16 cellular contexts compared by ENCODE assay signal in the genomic region with DNA sequence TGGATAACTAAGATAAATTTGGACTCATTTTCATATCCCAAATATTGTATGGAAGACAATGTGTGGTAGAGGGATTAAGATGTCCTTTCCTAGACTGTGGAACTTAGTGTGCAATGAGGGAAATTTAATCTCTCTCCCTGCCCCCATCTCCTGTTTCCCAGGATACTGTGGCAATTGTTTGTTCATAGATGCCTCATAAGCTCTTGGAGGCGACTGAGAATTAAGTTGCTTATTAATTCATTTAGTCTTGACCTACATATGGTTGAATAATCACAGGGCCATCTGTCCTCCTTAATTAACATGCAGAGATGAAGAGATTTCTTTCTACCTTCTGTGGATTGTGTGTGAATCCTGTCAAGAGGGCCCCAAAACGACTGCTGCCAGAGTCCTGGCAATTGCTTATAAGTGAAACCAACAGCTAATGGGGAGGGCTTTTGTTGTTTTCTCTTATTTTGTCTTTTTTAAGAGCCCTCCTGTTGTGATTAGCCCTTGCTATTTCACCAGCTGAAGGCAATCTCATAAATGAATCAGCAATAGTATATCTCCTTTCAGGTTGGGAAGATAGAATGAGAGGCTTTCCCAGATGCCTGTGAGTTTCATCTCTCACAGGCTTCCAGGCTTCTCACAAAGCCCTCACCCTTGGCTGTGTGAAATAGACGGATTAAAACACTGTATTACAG. TPM values are rescaled to one million over a fixed set of nuclear protein-coding genes. Genes with fewer than 3 reads are reported as not detected.
DNase-seq lines count a peak whose midpoint lies in the region; ATAC-seq and TF ChIP-seq lines count a peak whose summit lies in the region.
"Had no signal": no experiment of that assay in that cellular context is flagged by ENCODE, and none has a peak within 500 bp of the region (broad histone marks: within the 10 kb centered on the region; RNA-seq: fewer than 3 reads in every experiment).

No MANE protein-coding gene starts in this region.

- TF ChIP-seq POLR2A in IMR-90 (IDR thresholded peaks at IDR 0.05; ENCODE audit: low read depth, low read length), result no peak

- no peaks in the 10 kb centered on the region for H3K36me3 ChIP-seq in ACC112 (ENCODE audit: insufficient read depth, low read length)
- H3K36me3 ChIP-seq in IMR-90 (ENCODE audit: control insufficient read depth, insufficient read depth, low read length), result no peaks in the 10 kb centered on the region
- H3K36me3 ChIP-seq: brain microvascular endothelial cell, uterus had no signal

- H3K79me1 ChIP-seq in IMR-90 (ENCODE audit: low read depth in 1 of 2, low read length in 2 of 2), result no peaks in the 10 kb centered on the region; a peak in 1 of 4 replicates

- peak overlapping the region; percentile 61; the same call in 1 of the 2 replicates for H4K91ac ChIP-seq in IMR-90 (ENCODE audit: insufficient read depth, low read depth, low read length)

- H2BK120ac ChIP-seq in IMR-90 (ENCODE audit: low read depth, low read length), result peak overlapping the region; percentile 67

- no peak overlapping the region for H2AK9ac ChIP-seq in IMR-90 (replicated peaks; ENCODE audit: low read depth, low read length, poor library complexity)

- H3K27me3 ChIP-seq in ACC112 (ENCODE audit: insufficient read depth, low read length) (no peaks in the 10 kb centered on the region), IMR-90 (ENCODE audit: control insufficient read depth, insufficient read depth, low read length) (no peaks in the 10 kb centered on the region), foreskin keratinocyte (no peaks in the 10 kb centered on the region)
- H3K27me3 ChIP-seq: brain microvascular endothelial cell, uterus had no signal

- no TSS peak for BruUV-seq in IMR-90 (replicated peaks; lab: Mats Ljungman, UMichigan)

- 0 out of 2 replicates have a peak overlapping the region, but pooled peaks have one; percentile 27 for H3K14ac ChIP-seq in IMR-90 (replicated peaks; ENCODE audit: low read depth, low read length)

- no peak for TF ChIP-seq CTCF in IMR-90 (conservative IDR thresholded peaks at IDR 0.05; ENCODE audit: low read depth, low read length)
- no peak for TF ChIP-seq CTCF in foreskin keratinocyte (conservative IDR thresholded peaks at IDR 0.05)

- H3K9me3 ChIP-seq in IMR-90 (ENCODE audit: control insufficient read depth, insufficient read depth, low read length), result no peaks in the 10 kb centered on the region
- H3K9me3 ChIP-seq: uterus had no signal

- H3K4me3 ChIP-seq in ACC112 (ENCODE audit: low read depth, low read length) (no peak overlapping the region), IMR-90 (ENCODE audit: insufficient read depth, low read depth, low read length) (no peak overlapping the region)
- H3K4me3 ChIP-seq: uterus had no signal

- H2BK5ac ChIP-seq in IMR-90 (ENCODE audit: low read depth, low read length, poor library complexity, severe bottlenecking), result peak overlapping the region; percentile 27

- H3K56ac ChIP-seq in IMR-90 (ENCODE audit: extremely low read depth, insufficient read depth, low read length), result no peak overlapping the region

- peak overlapping the region; percentile 41; the same call in 1 of the 2 replicates for H3K4me2 ChIP-seq in IMR-90 (ENCODE audit: low read depth, low read length)

- H3K9ac ChIP-seq in IMR-90 (ENCODE audit: low read depth, low read length), result no peak overlapping the region

- ATAC-seq in IMR-90 (ENCODE audit: low read depth), result 0 out of 2 replicates have a peak, but pooled peaks have one; percentile 33
- ATAC-seq in foreskin keratinocyte, result peak; percentile 49
- ATAC-seq in stimulated activated effector memory CD8-positive, alpha-beta T cell treated with anti-CD3 and anti-CD28 coated beads, Interleukin-12 subunit alpha, Interleukin-12 subunit beta, amount 100 ng/mL, for 72 hours, result no peak
- ATAC-seq: activated CD4-positive, CD25-positive, alpha-beta regulatory T cell treated with anti-CD3 and anti-CD28 coated beads, Interleukin-2, amount 50 U/mL, for 24 hours had no signal

- peak overlapping the region; percentile 17; the same call in 1 of the 2 replicates for H3K4ac ChIP-seq in IMR-90 (ENCODE audit: low read depth, low read length)

- H2BK20ac ChIP-seq in IMR-90 (ENCODE audit: low read depth, low read length), result peak overlapping the region; percentile 48

- peak overlapping the region; percentile 35 for H2AFZ ChIP-seq in ACC112 (ENCODE audit: low read length, unreplicated experiment)
- no peak overlapping the region for H2AFZ ChIP-seq in IMR-90 (replicated peaks; ENCODE audit: low read length, poor library complexity)

- H3K4me3 Mint-ChIP-seq in stimulated activated effector memory CD8-positive, alpha-beta T cell treated with anti-CD3 and anti-CD28 coated beads, Interleukin-12 subunit alpha, Interleukin-12 subunit beta, amount 100 ng/mL, for 72 hours, result no peak overlapping the region
- H3K4me3 Mint-ChIP-seq: naive B cell had no signal

- no peak overlapping the region for H3K27ac ChIP-seq in ACC112 (ENCODE audit: low read depth, low read length)
- peak overlapping the region; percentile 56; the same call in 1 of the 2 replicates for H3K27ac ChIP-seq in IMR-90 (ENCODE audit: insufficient read depth, low read length)
- H3K27ac ChIP-seq in foreskin keratinocyte, result peak overlapping the region; percentile 56
- H3K27ac ChIP-seq: brain microvascular endothelial cell, uterus had no signal

- H3K9me1 ChIP-seq in IMR-90 (ENCODE audit: insufficient read depth, low read length), result peaks cover 2% of the 10 kb centered on the region; the same call in 1 of the 2 replicates

- H2AK5ac ChIP-seq in IMR-90 (ENCODE audit: low read depth, low read length), result no peak overlapping the region

- no peaks in the 10 kb centered on the region for H3K9me3 Mint-ChIP-seq in stimulated activated effector memory CD8-positive, alpha-beta T cell treated with anti-CD3 and anti-CD28 coated beads, Interleukin-12 subunit alpha, Interleukin-12 subunit beta, amount 100 ng/mL, for 72 hours
- H3K9me3 Mint-ChIP-seq: naive B cell had no signal

- DNase-seq in IMR-90 (peak; percentile 62), SK-N-DZ (ENCODE audit: low spot score) (peak; percentile 29), foreskin keratinocyte (no peak), GM19238 (ENCODE audit: insufficient read length, low spot score) (no peak), cardiac septum (ENCODE audit: low spot score) (no peak)
- DNase-seq in stimulated activated effector memory CD8-positive, alpha-beta T cell treated with anti-CD3 and anti-CD28 coated beads, Interleukin-12 subunit alpha, Interleukin-12 subunit beta, amount 100 ng/mL, for 72 hours (ENCODE audit: low spot score in 2 of 2), result no peak
- DNase-seq in activated T-cell treated with anti-CD3 and anti-CD28 coated beads, Interleukin-2, amount 50 U/mL, for 1 hour, result no peak
- DNase-seq: activated T-cell treated with anti-CD3 and anti-CD28 coated beads, Interleukin-2, amount 50 U/mL, for 48 hours; AML-193; brain microvascular endothelial cell; KG1; naive B cell; stimulated activated CD4-positive, alpha-beta T cell treated with anti-CD3 and anti-CD28 coated beads, Interleukin-12 subunit alpha, Interleukin-12 subunit beta, amount 100 ng/mL, for 4 hours; uterus had no signal

- POLR2A ChIA-PET in IMR-90 (lab: Charles Lee; ENCODE audit: unreplicated experiment), result no interaction called here

- CTCF ChIA-PET in IMR-90 (lab: Yijun Ruan, JAX), result interaction anchor here (0.5 to 0.7 kb wide), 3 partner anchors 13 to 166 kb away, joined by 3 read pairs; no protein-coding TSS in a partner anchor

- H4K5ac ChIP-seq in IMR-90 (ENCODE audit: low read depth, low read length), result peak overlapping the region; percentile 79

- peak overlapping the region; percentile 86 for H3K18ac ChIP-seq in IMR-90 (ENCODE audit: low read depth, low read length)

- dilution Hi-C loops in IMR-90 (cut with HindIII; ENCODE audit: low sequenced_read_pairs, unreplicated experiment), result no loop called here

- intact Hi-C loops in IMR-90 (cut with micrococcal nuclease), result loop anchor here (5.0 kb wide), 1 partner anchor 158 kb away; no protein-coding TSS in a partner anchor
- intact Hi-C loops in cardiac septum (cut with DNase I), result no loop called here

- H3K4me1 ChIP-seq in ACC112 (ENCODE audit: control insufficient read depth, insufficient read depth, low read length, unreplicated experiment) (peaks cover 20% of the 10 kb centered on the region), IMR-90 (ENCODE audit: control insufficient read depth, insufficient read depth, low read length) (peaks cover 17% of the 10 kb centered on the region), foreskin keratinocyte (peaks cover 18% of the 10 kb centered on the region)
- H3K4me1 ChIP-seq: uterus had no signal

- in situ Hi-C loops in IMR-90 (cut with MboI; ENCODE audit: low sequenced_read_pairs), result no loop called here

- H4K20me1 ChIP-seq in IMR-90 (ENCODE audit: insufficient read depth, low read length), result no peaks in the 10 kb centered on the region

- no peaks in the 10 kb centered on the region for H3K79me2 ChIP-seq in ACC112 (ENCODE audit: control insufficient read depth, insufficient read depth, low read length, unreplicated experiment)

- no peaks in the 10 kb centered on the region for H3K4me1 Mint-ChIP-seq in stimulated activated effector memory CD8-positive, alpha-beta T cell treated with anti-CD3 and anti-CD28 coated beads, Interleukin-12 subunit alpha, Interleukin-12 subunit beta, amount 100 ng/mL, for 72 hours
- H3K4me1 Mint-ChIP-seq: naive B cell had no signal

- TF ChIP-seq RAD21 in IMR-90 (IDR thresholded peaks at IDR 0.05; ENCODE audit: low read length), result no peak

- H3K23ac ChIP-seq in IMR-90 (ENCODE audit: low read depth, low read length), result no peak overlapping the region

- no peaks in the 10 kb centered on the region for H3K36me3 Mint-ChIP-seq in stimulated activated effector memory CD8-positive, alpha-beta T cell treated with anti-CD3 and anti-CD28 coated beads, Interleukin-12 subunit alpha, Interleukin-12 subunit beta, amount 100 ng/mL, for 72 hours
- H3K36me3 Mint-ChIP-seq: naive B cell had no signal

- peak overlapping the region; percentile 36; the same call in 1 of the 3 replicates for H2BK15ac ChIP-seq in IMR-90 (ENCODE audit: low read depth, low read length)

- no peak overlapping the region for H3K27ac Mint-ChIP-seq in stimulated activated effector memory CD8-positive, alpha-beta T cell treated with anti-CD3 and anti-CD28 coated beads, Interleukin-12 subunit alpha, Interleukin-12 subunit beta, amount 100 ng/mL, for 72 hours
- H3K27ac Mint-ChIP-seq: naive B cell had no signal

- no CpG with 5 or more reads among the region's 3 CpGs for WGBS in IMR-90 (ENCODE audit: extremely low coverage in 2 of 2, insufficient read length in 1 of 2), 2 experiments

- peak overlapping the region in 1 of 2 experiments; percentile 31; a peak in 3 of 4 replicates for H4K8ac ChIP-seq in IMR-90 (ENCODE audit: low read depth in 2 of 2, low read length in 2 of 2)

RNA-seq across cellular contexts. Expression of a gene that starts 58.7 kb away (rescaled TPM):
- total RNA-seq in IMR-90 (2012; rRNA removed) (13.4 and 24.4 TPM in 2 replicates), foreskin keratinocyte (35.8 and 38.1 TPM in 2 replicates), cardiac septum (61.9 TPM)
- polyA plus RNA-seq in IMR-90 (2012; rRNA removed) (21.9 and 40.7 TPM in 2 replicates), foreskin keratinocyte (54.7 and 57.7 TPM in 2 replicates)
- 8.0 and 8.9 TPM in 2 replicates for polyA plus RNA-seq in IMR-90 (2012; cell fraction: cytosol; rRNA removed)
- polyA plus RNA-seq in IMR-90 (2012; cell fraction: nucleus; rRNA removed; ENCODE audit: low replicate concordance), result 2.2 and 19.3 TPM in 2 replicates
- polyA plus RNA-seq in SK-N-DZ (2014; cell fraction: cytosol; rRNA removed), result 12.5 and 15.1 TPM in 2 replicates
- polyA plus RNA-seq in SK-N-DZ (2014; cell fraction: nucleus; rRNA removed), result 9.7 and 18.0 TPM in 2 replicates

Comparison
In these comparisons a context has a peak if more than half of its experiments do, and no peak if none do; other contexts are left out.
1. DNase-seq: peak in IMR-90 (single experiment) and SK-N-DZ (single experiment); none in foreskin keratinocyte (0 of 2), stimulated activated effector memory CD8-positive, alpha-beta T cell treated with anti-CD3 and anti-CD28 coated beads, Interleukin-12 subunit alpha, Interleukin-12 subunit beta, amount 100 ng/mL, for 72 hours (0 of 2), activated T-cell treated with anti-CD3 and anti-CD28 coated beads, Interleukin-2, amount 50 U/mL, for 1 hour (single experiment), GM19238 (single experiment) and cardiac septum (single experiment).